Comparison of ENCODE assay signal across 8 cellular contexts in the genomic region with DNA sequence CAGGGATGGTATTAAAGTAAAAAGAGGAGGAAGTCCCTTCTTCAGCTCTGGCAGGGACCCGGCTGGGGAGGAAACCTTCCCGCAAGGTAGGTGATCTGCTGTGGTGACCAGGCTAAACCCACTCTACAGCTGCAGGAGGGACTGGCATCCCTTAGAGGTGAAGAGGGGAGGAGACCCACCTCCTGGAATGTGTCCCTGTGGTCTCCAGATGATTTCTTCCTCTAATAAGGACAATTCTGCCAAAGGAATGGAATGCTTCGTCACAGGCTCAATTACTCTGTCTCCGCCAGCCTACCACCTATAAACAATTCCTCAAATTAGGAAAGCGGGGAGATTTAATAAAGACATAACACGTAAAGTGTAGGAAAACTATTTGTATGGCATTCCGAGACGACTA. TPM values are rescaled to one million over a fixed set of nuclear protein-coding genes. Genes with fewer than 3 reads are reported as not detected.
DNase-seq lines count a peak whose midpoint lies in the region; ATAC-seq and TF ChIP-seq lines count a peak whose summit lies in the region.

No MANE protein-coding gene starts in this region.

- 12% methylated on average over 8 of the region's 8 CpGs for WGBS in smooth muscle cell (ENCODE audit: low lambda C conversion rate)

- H3K4me2 ChIP-seq in smooth muscle cell, result peak overlapping the region; percentile 90

- H3K79me2 ChIP-seq in smooth muscle cell (ENCODE audit: low read depth), result peaks cover 32% of the 10 kb centered on the region

- DNase-seq in activated gamma-delta T cell treated with Interleukin-2 at 50 U/mL for 16 hours, result peak; percentile 6
- no peak for DNase-seq in activated gamma-delta T cell (lab: John Stamatoyannopoulos, UW)
- peak in 1 of 2 donors; percentile 5 for DNase-seq in activated naive CD4-positive, alpha-beta T cell treated with anti-CD3 and anti-CD28 coated beads, Interleukin-2, amount 50 U/mL, for 72 hours (ENCODE audit: low spot score in 2 of 2)
- peak; percentile 0 for DNase-seq in smooth muscle cell (lab: John Stamatoyannopoulos, UW; ENCODE audit: unreplicated experiment)
- DNase-seq in effector CD4-positive, alpha-beta T cell, result no peak
- DNase-seq in stimulated activated CD4-positive, alpha-beta T cell treated with anti-CD3 and anti-CD28 coated beads, Interleukin-4, amount 100 ng/mL, for 24 hours, result no peak

- H3K4me3 ChIP-seq in iPS-11a (ENCODE audit: low read depth, low read length), result peak overlapping the region; percentile 70
- peak overlapping the region; percentile 96 for H3K4me3 ChIP-seq in smooth muscle cell

- TF ChIP-seq CTCF in smooth muscle cell (IDR thresholded peaks at IDR 0.05; ENCODE audit: borderline replicate concordance, insufficient read depth, poor library complexity, severe bottlenecking), result no peak

- peaks cover 9 to 13% of the 10 kb centered on the region in 2 donors for H3K36me3 Mint-ChIP-seq in activated naive CD4-positive, alpha-beta T cell treated with anti-CD3 and anti-CD28 coated beads, Interleukin-2, amount 50 U/mL, for 72 hours

- H3F3A ChIP-seq in smooth muscle cell (ENCODE audit: low read depth), result no peaks in the 10 kb centered on the region

- H3K9ac ChIP-seq in smooth muscle cell (ENCODE audit: low read depth), result peak overlapping the region; percentile 57

- no peaks in the 10 kb centered on the region for H3K9me3 Mint-ChIP-seq in activated naive CD4-positive, alpha-beta T cell treated with anti-CD3 and anti-CD28 coated beads, Interleukin-2, amount 50 U/mL, for 72 hours

- peaks cover 29% of the 10 kb centered on the region for H3K4me1 ChIP-seq in smooth muscle cell (ENCODE audit: low read depth)

- peaks cover 30% of the 10 kb centered on the region for H4K20me1 ChIP-seq in smooth muscle cell (ENCODE audit: low read depth)

- peak overlapping the region; percentile 88 for H2AFZ ChIP-seq in smooth muscle cell (ENCODE audit: low read depth)

- H3K36me3 ChIP-seq in smooth muscle cell (ENCODE audit: low read depth), result no peaks in the 10 kb centered on the region

- H3K27me3 ChIP-seq in smooth muscle cell (ENCODE audit: low read depth), result no peaks in the 10 kb centered on the region

- peak overlapping the region; percentile 36 to 89 for H3K27ac Mint-ChIP-seq in activated naive CD4-positive, alpha-beta T cell treated with anti-CD3 and anti-CD28 coated beads, Interleukin-2, amount 50 U/mL, for 72 hours

- H3K9me3 ChIP-seq in smooth muscle cell (replicated peaks; ENCODE audit: low read depth), result no peaks in the 10 kb centered on the region

- H3K27ac ChIP-seq in smooth muscle cell (ENCODE audit: low read depth), result peak overlapping the region; percentile 53

- ATAC-seq in activated naive CD4-positive, alpha-beta T cell treated with anti-CD3 and anti-CD28 coated beads, Interleukin-2, amount 50 U/mL, for 72 hours, result no peak
- ATAC-seq in HG02759 (IDR thresholded peaks at IDR 0.05; ENCODE audit: unreplicated experiment), result no peak

RNA-seq across cellular contexts. Expression of gene PDS5B, which starts 0.6 kb away (rescaled TPM):
- 10 to 100 TPM; 53.1 to 62.9 TPM for total RNA-seq in activated naive CD4-positive, alpha-beta T cell treated with anti-CD3 and anti-CD28 coated beads, Interleukin-2, amount 50 U/mL, for 72 hours
- total RNA-seq in smooth muscle cell, result 38.9 and 61.7 TPM in 2 replicates
- polyA plus RNA-seq in smooth muscle cell, result 17.4 and 20.5 TPM in 2 replicates

RNA-seq across cellular contexts. Expression of gene N4BP2L2, which starts 47.0 kb away (rescaled TPM):
- total RNA-seq in activated naive CD4-positive, alpha-beta T cell treated with anti-CD3 and anti-CD28 coated beads, Interleukin-2, amount 50 U/mL, for 72 hours, result 100 to 1,000 TPM in 1 of 2 donors, 10 to 100 TPM in 1; 82.1 to 107 TPM
- 96.0 and 110 TPM in 2 replicates for total RNA-seq in smooth muscle cell
- 51.3 and 72.1 TPM in 2 replicates for polyA plus RNA-seq in smooth muscle cell

Comparison
In these comparisons a context has a peak if more than half of its experiments do, and no peak if none do; other contexts are left out.
1. DNase-seq: peak in activated gamma-delta T cell treated with Interleukin-2 at 50 U/mL for 16 hours (single experiment) and smooth muscle cell (single experiment); none in activated gamma-delta T cell (single experiment), effector CD4-positive, alpha-beta T cell (single experiment) and stimulated activated CD4-positive, alpha-beta T cell treated with anti-CD3 and anti-CD28 coated beads, Interleukin-4, amount 100 ng/mL, for 24 hours (single experiment).